13 cellular contexts compared by ENCODE assay signal in genomic region chr15:68584704-68585573, GRCh38. TPM values are rescaled to one million over a fixed set of nuclear protein-coding genes. Genes with fewer than 3 reads are reported as not detected.
DNase-seq lines count a peak whose midpoint lies in the region; ATAC-seq and TF ChIP-seq lines count a peak whose summit lies in the region.
"Had no signal": no experiment of that assay in that cellular context is flagged by ENCODE, and none has a peak within 500 bp of the region (broad histone marks: within the 10 kb centered on the region; RNA-seq: fewer than 3 reads in every experiment).

No MANE protein-coding gene starts in this region.

- H3K36me3 ChIP-seq in HEK293 (ENCODE audit: control insufficient read depth in 2 of 2, insufficient read depth in 1 of 2, low read length in 2 of 2) (no peaks in the 10 kb centered on the region), esophagus muscularis mucosa (no peaks in the 10 kb centered on the region)

- TF ChIP-seq POLR2A in esophagus muscularis mucosa (IDR thresholded peaks at IDR 0.05; ENCODE audit: low read depth), result no peak

- intact Hi-C loops in esophagus muscularis mucosa (cut with DNase I) (loop anchor here (10.0 kb wide), 1 partner anchor 50 kb away; no protein-coding TSS in a partner anchor), sciatic nerve (cut with DNase I) (no loop called here)

- ATAC-seq in sciatic nerve, result no peak
- ATAC-seq: stimulated activated memory B cell treated with anti-CD40 and anti-IgM and Interleukin-4, amounts not matched to agents 10 μg/mL and 1 μg/mL and 100 μg/mL, for 72 hours had no signal

- H3K27ac ChIP-seq in HEK293 (ENCODE audit: extremely low read depth, low read depth, low read length) (no peak overlapping the region), esophagus muscularis mucosa (replicated peaks in 1 of 4) (peak overlapping the region; percentile 39 to 63 (median 54))

- no peaks in the 10 kb centered on the region; the same call in 1 of the 2 replicates for H3K4me1 ChIP-seq in HEK293 (ENCODE audit: control insufficient read depth, insufficient read depth, low read length)
- H3K4me1 ChIP-seq in esophagus muscularis mucosa, result peaks cover 20 to 62% (median 29%) of the 10 kb centered on the region in 4 donors

- TF ChIP-seq CTCF in HEK293 (tag by site-specific recombination; IDR thresholded peaks at IDR 0.05) (no peak), esophagus muscularis mucosa (IDR thresholded peaks at IDR 0.05) (no peak)

- WGBS in esophagus muscularis mucosa, result 84% methylated on average over 12 of the region's 13 CpGs

- H3K9me3 ChIP-seq in HEK293 (ENCODE audit: control insufficient read depth, insufficient read depth, low read depth, low read length) (no peaks in the 10 kb centered on the region), esophagus muscularis mucosa (no peaks in the 10 kb centered on the region)

- DNase-seq in NCI-H446 (lab: John Stamatoyannopoulos, UW), result peak; percentile 45 to 71
- DNase-seq in esophagus muscularis mucosa (ENCODE audit: extremely low spot score), result no peak
- DNase-seq in sciatic nerve (ENCODE audit: low spot score), result peak; percentile 23
- DNase-seq in UCSD-AML1 (lab: John Stamatoyannopoulos, UW; ENCODE audit: unreplicated experiment), result no peak
- no peak for DNase-seq in activated CD8-positive, alpha-beta memory T cell treated with anti-CD3 and anti-CD28 coated beads, Interleukin-2, amount 50 U/mL, for 48 hours
- DNase-seq in DMS53 treated with DMSO at 0.1 percent for 48 hours (lab: John Stamatoyannopoulos, UW; ENCODE audit: unreplicated experiment), result no peak
- DNase-seq in T-helper 2 cell, result no peak
- DNase-seq: foreskin melanocyte, kidney glomerular epithelial cell, NCI-H1694 treated with DMSO at 0.1 percent for 48 hours, RPMI8226 had no signal

- CTCF ChIA-PET in HEK293 (lab: Yijun Ruan, JAX), result interaction anchor here (0.7 to 1.8 kb wide), 2 partner anchors 31 to 67 kb away, joined by 3 to 4 read pairs; no protein-coding TSS in a partner anchor

- H3K4me3 ChIP-seq in HEK293 (ENCODE audit: low read depth, low read length), result no peak overlapping the region
- H3K4me3 ChIP-seq in esophagus muscularis mucosa, result no peak overlapping the region

- POLR2A ChIA-PET in HEK293 (lab: Yijun Ruan, JAX), result no interaction called here

- H3K27me3 ChIP-seq in esophagus muscularis mucosa, result peaks cover 0 to 5% (median 0%) of the 10 kb centered on the region in 4 donors

- no peak for TF ChIP-seq EP300 in esophagus muscularis mucosa (IDR thresholded peaks at IDR 0.05)

TF ChIP-seq in HEK293, 187 proteins besides CTCF, POLR2A, EP300 and RAD21:
- TF ChIP-seq SP7 (tag by site-specific recombination; IDR thresholded peaks at IDR 0.05), result peak; percentile 65; the same call in 1 of the 2 replicates
- peak; percentile 8; the same call in 1 of the 2 replicates for TF ChIP-seq ZBTB44 (tag by site-specific recombination; IDR thresholded peaks at IDR 0.05)
- TF ChIP-seq ZNF530 (tag by site-specific recombination; IDR thresholded peaks at IDR 0.05; ENCODE audit: low read depth), result no peak
TF ChIP-seq in HEK293: peak in this region for 2.

RNA-seq across cellular contexts. Expression of gene CORO2B, which starts 6.1 kb away (rescaled TPM):
- 10 to 100 TPM in 1 of 4 donors, 1 to 10 TPM in 3; 5.8 to 12.2 (median 7.5) TPM for total RNA-seq in esophagus muscularis mucosa
- total RNA-seq in sciatic nerve, result 10.2 TPM

Comparison
In these comparisons a context has a peak if more than half of its experiments do, and no peak if none do; other contexts are left out.
1. DNase-seq: peak in NCI-H446 (2 of 2) and sciatic nerve (single experiment); none in esophagus muscularis mucosa (single experiment), UCSD-AML1 (single experiment), activated CD8-positive, alpha-beta memory T cell treated with anti-CD3 and anti-CD28 coated beads, Interleukin-2, amount 50 U/mL, for 48 hours (single experiment), DMS53 treated with DMSO at 0.1 percent for 48 hours (single experiment) and T-helper 2 cell (0 of 5).